8 cellular contexts compared by ENCODE assay signal in genomic region chr2:111122631-111123421, GRCh38. TPM values are rescaled to one million over a fixed set of nuclear protein-coding genes. Genes with fewer than 3 reads are reported as not detected.
DNase-seq lines count a peak whose midpoint lies in the region; ATAC-seq, FAIRE-seq and TF ChIP-seq lines count a peak whose summit lies in the region.

No MANE protein-coding gene starts in this region.

- TF ChIP-seq POLR2A in GM12878 (IDR thresholded peaks at IDR 0.05; ENCODE audit: low read depth, low read length), result no peak

- SMC1A ChIA-PET in GM12878 (lab: Charles Lee; ENCODE audit: uncharacterized antibody, unreplicated experiment), result interaction anchor here (1.0 to 5.2 kb wide), 5 partner anchors 10 to 86 kb away, joined by 3 to 35 read pairs (median 4); no protein-coding TSS in a partner anchor

- H3K9ac ChIP-seq in SK-N-MC (ENCODE audit: insufficient read length), result no peak overlapping the region
- H3K9ac ChIP-seq in GM12878 (ENCODE audit: control insufficient read depth, insufficient read depth, low read length), result peak overlapping the region; percentile 7; the same call in 1 of the 2 replicates

- FAIRE-seq in GM12878 (lab: Jason Lieb, UNC), result no peak

- H3K4me1 ChIP-seq in GM12878 (ENCODE audit: control insufficient read depth, insufficient read depth, low read length), result peaks cover 19% of the 10 kb centered on the region

- peaks cover 33% of the 10 kb centered on the region for H3K4me1 Mint-ChIP-seq in progenitor cell of endocrine pancreas (ENCODE audit: low read depth)

- H3K27me3 ChIP-seq in GM12878 (replicated peaks in 1 of 2; ENCODE audit: control insufficient read depth in 2 of 2, insufficient read depth in 2 of 2, low read length in 1 of 2), result peaks cover 7 to 20% of the 10 kb centered on the region in 2 experiments

- in situ Hi-C loops in G401 (cut with HindIII; ENCODE audit: low sequenced_read_pairs), result no loop called here
- in situ Hi-C loops in GM12878 (cut with MboI), result no loop called here

- CTCF ChIA-PET in GM12878 (lab: Yijun Ruan, JAX), result interaction anchor here (0.5 kb wide), 1 partner anchor 569 kb away, joined by 3 read pairs; no protein-coding TSS in a partner anchor

- intact Hi-C loops in GM12878 (cut with micrococcal nuclease; ENCODE audit: unreplicated experiment), result loop anchor here (10.0 kb wide), 1 partner anchor 332 kb away; no protein-coding TSS in a partner anchor

- RAD21 ChIA-PET in GM12878 (lab: Charles Lee; ENCODE audit: unreplicated experiment), result interaction anchor here (0.6 to 2.3 kb wide), 4 partner anchors 21 to 311 kb away, joined by 3 to 8 read pairs (median 4); no protein-coding TSS in a partner anchor

- H3K27ac ChIP-seq in SK-N-MC, result no peak overlapping the region
- H3K27ac ChIP-seq in GM12878 (ENCODE audit: control insufficient read depth, insufficient read depth), result no peak overlapping the region

- no peaks in the 10 kb centered on the region; the same call in 1 of the 2 replicates for H4K20me1 ChIP-seq in GM12878 (ENCODE audit: control insufficient read depth, insufficient read depth)

- ATAC-seq in GM12878, result peak; percentile 12
- ATAC-seq in GM19397 (IDR thresholded peaks at IDR 0.05; ENCODE audit: unreplicated experiment), result no peak

- H3K4me3 Mint-ChIP-seq in progenitor cell of endocrine pancreas (ENCODE audit: low read depth), result peak overlapping the region; percentile 90

- no peaks in the 10 kb centered on the region for H3K9me3 Mint-ChIP-seq in progenitor cell of endocrine pancreas (ENCODE audit: low read depth)

- H3K36me3 Mint-ChIP-seq in progenitor cell of endocrine pancreas (ENCODE audit: insufficient read depth), result peaks cover 19% of the 10 kb centered on the region

- TF ChIP-seq EP300 in GM12878 (IDR thresholded peaks at IDR 0.05; ENCODE audit: borderline replicate concordance in 1 of 2, control insufficient read depth in 1 of 2, low read depth in 2 of 2, low read length in 2 of 2), result no peak

- BruUV-seq in GM12878 (replicated peaks; lab: Mats Ljungman, UMichigan), result no TSS peak

- POLR2A ChIA-PET in GM12878 (lab: Charles Lee), result interaction anchor here (1.0 kb wide), 1 partner anchor 71 kb away, joined by 6 read pairs; no protein-coding TSS in a partner anchor

- H2AFZ ChIP-seq in GM12878 (ENCODE audit: control insufficient read depth, low read depth, low read length), result peak overlapping the region; percentile 2; the same call in 1 of the 2 replicates

- H3K36me3 ChIP-seq in SK-N-MC (ENCODE audit: insufficient read depth, low read length) (peaks cover 7% of the 10 kb centered on the region; the same call in 1 of the 2 replicates), GM12878 (ENCODE audit: control insufficient read depth in 2 of 2, insufficient read depth in 2 of 2, low read length in 1 of 2) (peaks cover 0 to 4% of the 10 kb centered on the region in 2 experiments; a peak in 2 of 4 replicates)

- peaks cover 22% of the 10 kb centered on the region for H3K27me3 Mint-ChIP-seq in progenitor cell of endocrine pancreas

- TF ChIP-seq CTCF in GM12878 (IDR thresholded peaks at IDR 0.05 in 2 of 3, conservative IDR thresholded peaks at IDR 0.05 in 1 of 3; ENCODE audit: control insufficient read depth in 2 of 3, extremely low read depth in 1 of 3, insufficient read depth in 1 of 3, low read depth in 3 of 3, low read length in 3 of 3) (no peak), progenitor cell of endocrine pancreas (IDR thresholded peaks at IDR 0.05; ENCODE audit: unreplicated experiment) (no peak)

- peaks cover 12% of the 10 kb centered on the region for H3K79me2 ChIP-seq in GM12878 (ENCODE audit: control insufficient read depth, insufficient read depth, low read length)

- H3K9me3 ChIP-seq in SK-N-MC (ENCODE audit: low read depth, low read length) (no peaks in the 10 kb centered on the region), GM12878 (replicated peaks; ENCODE audit: control insufficient read depth, insufficient read depth, low read length) (no peaks in the 10 kb centered on the region; the same call in 2 of the 3 replicates)

- H3K4me3 ChIP-seq in SK-N-MC (peak overlapping the region; percentile 89), GM12878 (peak overlapping the region; percentile 81)

- DNase-seq in G401 (ENCODE audit: low spot score) (peak; percentile 16), HuH-7.5 (ENCODE audit: low spot score) (peak; percentile 65), SK-N-MC (ENCODE audit: low read depth, low spot score) (no peak), GM12878 (ENCODE audit: low read depth, low spot score) (no peak), hippocampal formation (lab: John Stamatoyannopoulos, UW) (peak; percentile 67 to 69), progenitor cell of endocrine pancreas (ENCODE audit: low spot score, unreplicated experiment) (peak; percentile 57), GDM1 (lab: John Stamatoyannopoulos, UW) (no peak)

- TF ChIP-seq RAD21 in GM12878 (IDR thresholded peaks at IDR 0.05; ENCODE audit: insufficient read depth, low read depth, low read length), result no peak

- H3K4me2 ChIP-seq in GM12878 (ENCODE audit: control insufficient read depth, insufficient read depth), result peak overlapping the region; percentile 85

- 2% methylated on average over 82 of the region's 92 CpGs for WGBS in GM12878 (ENCODE audit: insufficient coverage, insufficient replicate concordance, low lambda C conversion rate, missing lambda C conversion rate)

- peak overlapping the region; percentile 98 for H3K27ac Mint-ChIP-seq in progenitor cell of endocrine pancreas

TF ChIP-seq in GM12878, 131 proteins besides CTCF, POLR2A, EP300 and RAD21 (continues in another document):
- TF ChIP-seq TCF7 (IDR thresholded peaks at IDR 0.05; ENCODE audit: borderline replicate concordance) (no peak), CREM (IDR thresholded peaks at IDR 0.05; ENCODE audit: low read depth) (no peak), IKZF1 (conservative IDR thresholded peaks at IDR 0.05) (peak; percentile 68), NR2C1 (IDR thresholded peaks at IDR 0.05) (no peak), TARDBP (IDR thresholded peaks at IDR 0.05; ENCODE audit: borderline replicate concordance) (no peak), DPF2 (IDR thresholded peaks at IDR 0.05) (no peak), NKRF (conservative IDR thresholded peaks at IDR 0.05) (peak; percentile 70), RBBP5 (conservative IDR thresholded peaks at IDR 0.05) (no peak), GATAD2B (conservative IDR thresholded peaks at IDR 0.05; ENCODE audit: low read depth) (peak; percentile 57), SP1 (IDR thresholded peaks at IDR 0.05; ENCODE audit: low read depth, low read length) (no peak)
- TF ChIP-seq, protein P1, sequence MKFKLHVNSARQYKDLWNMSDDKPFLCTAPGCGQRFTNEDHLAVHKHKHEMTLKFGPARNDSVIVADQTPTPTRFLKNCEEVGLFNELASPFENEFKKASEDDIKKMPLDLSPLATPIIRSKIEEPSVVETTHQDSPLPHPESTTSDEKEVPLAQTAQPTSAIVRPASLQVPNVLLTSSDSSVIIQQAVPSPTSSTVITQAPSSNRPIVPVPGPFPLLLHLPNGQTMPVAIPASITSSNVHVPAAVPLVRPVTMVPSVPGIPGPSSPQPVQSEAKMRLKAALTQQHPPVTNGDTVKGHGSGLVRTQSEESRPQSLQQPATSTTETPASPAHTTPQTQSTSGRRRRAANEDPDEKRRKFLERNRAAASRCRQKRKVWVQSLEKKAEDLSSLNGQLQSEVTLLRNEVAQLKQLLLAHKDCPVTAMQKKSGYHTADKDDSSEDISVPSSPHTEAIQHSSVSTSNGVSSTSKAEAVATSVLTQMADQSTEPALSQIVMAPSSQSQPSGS (IDR thresholded peaks at IDR 0.05; ENCODE audit: low read length), result no peak

RNA-seq across cellular contexts. Expression of gene BCL2L11, which starts 2.1 kb away (rescaled TPM):
- 2.4 and 9.7 TPM in 2 replicates for total RNA-seq in G401 (2014; rRNA removed; shearing (Covaris generic))
- 23.2 and 32.3 TPM in 2 replicates for total RNA-seq in GM12878 (2013; cell fraction: nucleolus; rRNA removed)
- total RNA-seq in GM12878 (2014; rRNA removed) (0.60 and 1.0 TPM in 2 replicates), GM12878 (2014; rRNA removed; fragmentation: Illumina TruSeq; extraction: Trizol) (0.88 and 1.2 TPM in 2 replicates), GM12878 (2021) (2.5 and 4.8 TPM in 2 replicates), progenitor cell of endocrine pancreas (24.2 and 27.7 TPM in 2 replicates)
- 3.3 TPM for polyA plus RNA-seq in GM12878 (2011; ENCODE audit: low read depth)
- polyA plus RNA-seq in GM12878 (2011; rRNA removed) (9.5 and 10.1 TPM in 2 replicates), GM12878 (2014; fragmentation: Illumina TruSeq; extraction: Trizol) (3.3 and 3.6 TPM in 2 replicates), GM12878 (2014; fragmentation: Nextera tagmentation; extraction: Ambion mirVana) (under 1 TPM; 0.29 to 0.64 TPM), GM12878 (2014; rRNA removed) (1.8 and 2.9 TPM in 2 replicates), GM12878 (2016; fragmentation: Nextera tagmentation; extraction: Ambion mirVana) (under 1 TPM; 0.63 to 0.90 TPM)
- 9.0 and 15.4 TPM in 2 replicates for polyA plus RNA-seq in GM12878 (2011; cell fraction: cytosol; rRNA removed)
- 20.8 and 25.6 TPM in 2 replicates for polyA plus RNA-seq in GM12878 (2011; cell fraction: nucleus; rRNA removed)
- polyA plus RNA-seq in GM12878 (2012), result 4.1 and 6.3 TPM in 2 replicates
- 11.8 and 11.9 TPM in 2 replicates for polyA minus RNA-seq in GM12878 (2011; rRNA and poly(A)+ RNA removed)
- polyA minus RNA-seq in GM12878 (2011; cell fraction: cytosol; rRNA and poly(A)+ RNA removed), result 7.2 and 16.8 TPM in 2 replicates
- polyA minus RNA-seq in GM12878 (2011; cell fraction: nucleus; rRNA and poly(A)+ RNA removed), result 22.4 and 45.4 TPM in 2 replicates

Comparison
In these comparisons a context has a peak if more than half of its experiments do, and no peak if none do; other contexts are left out.
1. DNase-seq: peak in G401 (single experiment), HuH-7.5 (single experiment), hippocampal formation (2 of 2) and progenitor cell of endocrine pancreas (single experiment); none in SK-N-MC (single experiment), GM12878 (single experiment) and GDM1 (single experiment).